In the genomic region with DNA sequence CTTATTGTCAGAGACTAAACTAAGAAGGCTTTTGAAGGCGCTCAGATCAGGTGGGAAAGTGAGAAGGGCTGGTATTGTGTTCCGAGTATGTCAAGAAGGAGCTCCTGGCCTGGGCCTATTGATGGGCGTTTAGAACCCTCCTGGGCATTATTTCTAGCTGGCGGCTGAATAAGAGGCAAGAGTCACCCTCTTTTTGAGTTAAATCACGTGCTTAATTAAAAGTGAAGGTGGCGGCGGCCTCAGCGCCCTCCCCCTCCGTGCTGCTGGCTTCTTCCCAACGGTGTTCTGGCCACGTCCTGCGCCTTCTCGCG, we compare ENCODE assay signal across 8 cellular contexts. TPM values are rescaled to one million over a fixed set of nuclear protein-coding genes. Genes with fewer than 3 reads are reported as not detected.
DNase-seq lines count a peak whose midpoint lies in the region; ATAC-seq and TF ChIP-seq lines count a peak whose summit lies in the region.

No MANE protein-coding gene starts in this region.

- TF ChIP-seq POLR2A in gastroesophageal sphincter (IDR thresholded peaks at IDR 0.05) (no peak), gastrocnemius medialis (IDR thresholded peaks at IDR 0.05) (no peak)

- no peaks in the 10 kb centered on the region for H3K79me2 ChIP-seq in GM23338 (replicated peaks; ENCODE audit: insufficient read depth)
- peaks cover 40% of the 10 kb centered on the region for H3K79me2 ChIP-seq in PC-3 (ENCODE audit: low read length)

- H3K4me3 ChIP-seq in GM23338 (peak overlapping the region; percentile 70), PC-3 (ENCODE audit: low read length) (peak overlapping the region; percentile 89), gastroesophageal sphincter (peak overlapping the region; percentile 32 to 67), gastrocnemius medialis (peak overlapping the region; percentile 50 to 64 (median 53))

- CTCF ChIA-PET in PC-3 (lab: Charles Lee): interaction anchor here (2.3 kb wide), 1 partner anchor 17 kb away, joined by 10 read pairs; no protein-coding TSS in a partner anchor
- CTCF ChIA-PET in HEK293T (lab: Yijun Ruan, JAX): interaction anchor here (0.6 to 1.4 kb wide), 2 partner anchors 13 to 21 kb away, joined by 3 to 4 read pairs; no protein-coding TSS in a partner anchor

- POLR2A ChIA-PET in PC-3 (lab: Charles Lee; ENCODE audit: unreplicated experiment) (interaction anchor here (0.7 kb wide), 1 partner anchor 35 kb away, joined by 4 read pairs; no protein-coding TSS in a partner anchor), HEK293T (lab: Yijun Ruan, JAX) (no interaction called here)

- in situ Hi-C loops in gastrocnemius medialis (cut with MboI; ENCODE audit: low sequenced_read_pairs in 4 of 4): no loop called here

- H3K27ac ChIP-seq in GM23338 (ENCODE audit: low read depth): no peak overlapping the region
- peak overlapping the region; percentile 15; the same call in 1 of the 2 replicates for H3K27ac ChIP-seq in PC-3 (ENCODE audit: low read length)
- H3K27ac ChIP-seq in gastroesophageal sphincter: peak overlapping the region in 3 of 4 donors; percentile 3 to 73 (median 54)
- H3K27ac ChIP-seq in gastrocnemius medialis: peak overlapping the region in 1 of 4 donors; percentile 3

- H4K20me1 ChIP-seq in GM23338 (replicated peaks; ENCODE audit: insufficient read depth) (no peaks in the 10 kb centered on the region; the same call in 1 of the 2 replicates), PC-3 (ENCODE audit: low read length) (no peaks in the 10 kb centered on the region)

- H2AFZ ChIP-seq in GM23338 (peak overlapping the region; percentile 99), PC-3 (ENCODE audit: low read length) (peak overlapping the region; percentile 90)

- intact Hi-C loops in PC-3 (cut with micrococcal nuclease) (no loop called here), gastrocnemius medialis (cut with DNase I; ENCODE audit: low total_unique reads) (no loop called here)

- TF ChIP-seq CTCF in GM23338 (conservative IDR thresholded peaks at IDR 0.05; ENCODE audit: low read depth in 2 of 2): no peak
- TF ChIP-seq CTCF in PC-3 (conservative IDR thresholded peaks at IDR 0.05; ENCODE audit: low read depth, low read length): no peak
- TF ChIP-seq CTCF in gastroesophageal sphincter (IDR thresholded peaks at IDR 0.05): no peak
- TF ChIP-seq CTCF in gastrocnemius medialis (IDR thresholded peaks at IDR 0.05 in 4 of 5, conservative IDR thresholded peaks at IDR 0.05 in 1 of 5): no peak

- DNase-seq in GM23338 (ENCODE audit: low spot score) (no peak), PC-3 (no peak), gastrocnemius medialis (no peak), HEK293T (ENCODE audit: extremely low spot score) (no peak), AML-193 (lab: John Stamatoyannopoulos, UW) (no peak), occipital lobe (lab: John Stamatoyannopoulos, UW) (no peak)

- H3K4me2 ChIP-seq in GM23338 (peak overlapping the region; percentile 95), PC-3 (ENCODE audit: low read length) (peak overlapping the region; percentile 91)

- H3K9me2 ChIP-seq in GM23338 (ENCODE audit: insufficient read depth): no peaks in the 10 kb centered on the region
- H3K9me2 ChIP-seq in PC-3 (replicated peaks; ENCODE audit: low read length): no peaks in the 10 kb centered on the region

- H3K27me3 ChIP-seq in GM23338 (ENCODE audit: insufficient read depth) (peaks cover 52% of the 10 kb centered on the region), PC-3 (ENCODE audit: low read length) (no peaks in the 10 kb centered on the region), gastroesophageal sphincter (peaks cover 50% of the 10 kb centered on the region), gastrocnemius medialis (peaks cover 45 to 55% (median 47%) of the 10 kb centered on the region in 3 donors)

- ATAC-seq in GM23338 (peak; percentile 32), PC-3 (peak; percentile 12), gastroesophageal sphincter (no peak), gastrocnemius medialis (no peak), GM21737 (IDR thresholded peaks at IDR 0.05; ENCODE audit: unreplicated experiment) (no peak)

- peaks cover 8% of the 10 kb centered on the region for H3F3A ChIP-seq in GM23338 (replicated peaks; ENCODE audit: low read depth)
- H3F3A ChIP-seq in PC-3 (ENCODE audit: low read length, unreplicated experiment): no peaks in the 10 kb centered on the region

- H3K27me3 Mint-ChIP-seq in GM23338 (ENCODE audit: insufficient read depth, low read depth, poor library complexity): peaks cover 31% of the 10 kb centered on the region

- no peaks in the 10 kb centered on the region; the same call in 1 of the 3 replicates for H3K36me3 Mint-ChIP-seq in GM23338 (ENCODE audit: low read depth)

- H3K4me1 Mint-ChIP-seq in GM23338: peaks cover 13% of the 10 kb centered on the region

- TF ChIP-seq EP300 in gastroesophageal sphincter (IDR thresholded peaks at IDR 0.05): no peak

- peak overlapping the region; percentile 55 for H3K9ac ChIP-seq in PC-3 (ENCODE audit: low read length)

- H3K9me3 ChIP-seq in PC-3 (ENCODE audit: low read length) (no peaks in the 10 kb centered on the region), gastroesophageal sphincter (peaks cover 0 to 16% (median 0%) of the 10 kb centered on the region in 3 donors), gastrocnemius medialis (no peaks in the 10 kb centered on the region)

- BruUV-seq in PC-3 (replicated peaks; lab: Mats Ljungman, UMichigan): no TSS peak

- no peaks in the 10 kb centered on the region for H3K36me3 ChIP-seq in GM23338 (ENCODE audit: insufficient read depth)
- H3K36me3 ChIP-seq in PC-3 (ENCODE audit: low read depth, low read length): no peaks in the 10 kb centered on the region
- no peaks in the 10 kb centered on the region for H3K36me3 ChIP-seq in gastroesophageal sphincter
- H3K36me3 ChIP-seq in gastrocnemius medialis: no peaks in the 10 kb centered on the region

- no peak overlapping the region for H3K27ac Mint-ChIP-seq in GM23338

- 16 to 19% methylated on average over 5 of the region's 14 CpGs for WGBS in gastroesophageal sphincter (ENCODE audit: low coverage in 1 of 2), 2 donors

- H3K9me3 Mint-ChIP-seq in GM23338: peaks cover 10% of the 10 kb centered on the region; the same call in 2 of the 3 replicates

- H3K4me3 Mint-ChIP-seq in GM23338: peak overlapping the region; percentile 74

- H3K4me1 ChIP-seq in GM23338 (ENCODE audit: insufficient read depth) (peaks cover 16% of the 10 kb centered on the region), PC-3 (ENCODE audit: insufficient read depth, low read length) (peaks cover 17% of the 10 kb centered on the region), gastroesophageal sphincter (peaks cover 0 to 26% (median 3%) of the 10 kb centered on the region in 3 donors), gastrocnemius medialis (peaks cover 3 to 11% of the 10 kb centered on the region in 2 donors)

TF ChIP-seq in GM23338, 12 proteins besides CTCF, POLR2A, EP300 and RAD21 (continues in another document):
- TF ChIP-seq NANOG (IDR thresholded peaks at IDR 0.05; ENCODE audit: borderline replicate concordance): no peak
- no peak for TF ChIP-seq ZNF114 (CRISPR knock-in tag; IDR thresholded peaks at IDR 0.05)
- no peak for TF ChIP-seq POLR2AphosphoS5 (IDR thresholded peaks at IDR 0.05; ENCODE audit: low read depth)

TF ChIP-seq in HEK293T, 16 proteins besides CTCF, POLR2A, EP300 and RAD21:
- TF ChIP-seq SUZ12 (IDR thresholded peaks at IDR 0.05) (no peak), ARNT (IDR thresholded peaks at IDR 0.05) (no peak), LEF1 (IDR thresholded peaks at IDR 0.05; ENCODE audit: borderline replicate concordance) (no peak), CTBP1 (IDR thresholded peaks at IDR 0.05; ENCODE audit: borderline replicate concordance) (no peak), HDGF (IDR thresholded peaks at IDR 0.05; ENCODE audit: borderline replicate concordance) (no peak), BHLHE40 (IDR thresholded peaks at IDR 0.05; ENCODE audit: borderline replicate concordance) (no peak), ZNF384 (IDR thresholded peaks at IDR 0.05) (no peak), FOXA1 (IDR thresholded peaks at IDR 0.05) (no peak), FOXK2 (IDR thresholded peaks at IDR 0.05) (no peak)
- TF ChIP-seq, protein P1, sequence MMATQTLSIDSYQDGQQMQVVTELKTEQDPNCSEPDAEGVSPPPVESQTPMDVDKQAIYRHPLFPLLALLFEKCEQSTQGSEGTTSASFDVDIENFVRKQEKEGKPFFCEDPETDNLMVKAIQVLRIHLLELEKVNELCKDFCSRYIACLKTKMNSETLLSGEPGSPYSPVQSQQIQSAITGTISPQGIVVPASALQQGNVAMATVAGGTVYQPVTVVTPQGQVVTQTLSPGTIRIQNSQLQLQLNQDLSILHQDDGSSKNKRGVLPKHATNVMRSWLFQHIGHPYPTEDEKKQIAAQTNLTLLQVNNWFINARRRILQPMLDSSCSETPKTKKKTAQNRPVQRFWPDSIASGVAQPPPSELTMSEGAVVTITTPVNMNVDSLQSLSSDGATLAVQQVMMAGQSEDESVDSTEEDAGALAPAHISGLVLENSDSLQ (IDR thresholded peaks at IDR 0.05): no peak

RNA-seq across cellular contexts. Expression of gene GNS, which starts 21.0 kb away (rescaled TPM):
- total RNA-seq in GM23338 (2014; rRNA removed; shearing (Covaris generic)): 33.7 and 34.9 TPM in 2 replicates
- 9.9 and 12.3 TPM in 2 replicates for polyA plus RNA-seq in GM23338 (2016; fragmentation: Nextera tagmentation; extraction: Ambion mirVana)
- 55.1 TPM in 2 replicates for total RNA-seq in PC-3 (2014; rRNA removed)
- 100 to 1,000 TPM in 1 of 4 donors, 10 to 100 TPM in 3; 69.3 to 116 (median 89.7) TPM for total RNA-seq in gastroesophageal sphincter
- 10 to 100 TPM; 41.9 to 56.5 (median 53.9) TPM for total RNA-seq in gastrocnemius medialis
- total RNA-seq in occipital lobe: 45.9 TPM

RNA-seq across cellular contexts. Expression of gene TBC1D30, which starts 44.3 kb away (rescaled TPM):
- total RNA-seq in GM23338 (2014; rRNA removed; shearing (Covaris generic)): 7.1 and 9.6 TPM in 2 replicates
- 1.8 and 2.9 TPM in 2 replicates for polyA plus RNA-seq in GM23338 (2016; fragmentation: Nextera tagmentation; extraction: Ambion mirVana)
- total RNA-seq in PC-3 (2014; rRNA removed): 16.8 and 36.1 TPM in 2 replicates
- 1 to 10 TPM in 3 of 4 donors, under 1 TPM in 1; 0.35 to 6.7 (median 2.5) TPM for total RNA-seq in gastroesophageal sphincter
- total RNA-seq in gastrocnemius medialis: 1 to 10 TPM in 1 of 4 donors, under 1 TPM in 3; 0.07 to 3.8 (median 0.87) TPM
- total RNA-seq in occipital lobe: 72.2 TPM

Comparison
In these comparisons a context has a peak if more than half of its experiments do, and no peak if none do; other contexts are left out.
1. ATAC-seq: peak in GM23338 (single experiment) and PC-3 (single experiment); none in gastroesophageal sphincter (single experiment), gastrocnemius medialis (0 of 2) and GM21737 (single experiment).
2. Peak in every context shown above with its lines, with median percentiles within 50 percentile points of each other: H3K4me3 ChIP-seq.